ENCODE assay signal across 15 cellular contexts in genomic region chr1:173433927-173434326, GRCh38. TPM values are rescaled to one million over a fixed set of nuclear protein-coding genes. Genes with fewer than 3 reads are reported as not detected.
DNase-seq lines count a peak whose midpoint lies in the region; ATAC-seq lines count a peak whose summit lies in the region.
"Had no signal": no experiment of that assay in that cellular context is flagged by ENCODE, and none has a peak within 500 bp of the region (broad histone marks: within the 10 kb centered on the region; RNA-seq: fewer than 3 reads in every experiment).

No MANE protein-coding gene starts in this region.

- no peaks in the 10 kb centered on the region for H3K27me3 Mint-ChIP-seq in activated CD4-positive, alpha-beta T cell treated with anti-CD3 and anti-CD28 coated beads, Interleukin-2, amount 10 ng/mL, durations not matched to agents 24 days and 14 days
- no peaks in the 10 kb centered on the region for H3K27me3 Mint-ChIP-seq in activated T-helper 17 cell treated with anti-CD3 and anti-CD28 coated beads, Interleukin-2, amount 50 U/mL, for 72 hours
- peaks cover 0 to 2% (median 2%) of the 10 kb centered on the region in 3 donors for H3K27me3 Mint-ChIP-seq in immature natural killer cell (ENCODE audit: low read depth in 3 of 3)
- no peaks in the 10 kb centered on the region for H3K27me3 Mint-ChIP-seq in natural killer cell treated with Interleukin-12 subunit alpha and Interleukin-12 subunit beta and Interleukin-15 and Interleukin-18, amount 100 ng/mL, for 72 hours
- H3K27me3 Mint-ChIP-seq: CD8-positive, alpha-beta memory T cell had no signal

- H3K4me1 Mint-ChIP-seq in activated CD4-positive, alpha-beta T cell treated with anti-CD3 and anti-CD28 coated beads, Interleukin-2, amount 10 ng/mL, durations not matched to agents 24 days and 14 days: peaks cover 18% of the 10 kb centered on the region
- H3K4me1 Mint-ChIP-seq in activated T-helper 17 cell treated with anti-CD3 and anti-CD28 coated beads, Interleukin-2, amount 50 U/mL, for 72 hours: peaks cover 14% of the 10 kb centered on the region
- peaks cover 44 to 46% of the 10 kb centered on the region in 2 donors for H3K4me1 Mint-ChIP-seq in immature natural killer cell
- H3K4me1 Mint-ChIP-seq in natural killer cell treated with Interleukin-12 subunit alpha and Interleukin-12 subunit beta and Interleukin-15 and Interleukin-18, amount 100 ng/mL, for 72 hours (ENCODE audit: low read depth in 2 of 2): peaks cover 25 to 45% of the 10 kb centered on the region in 2 donors

- intact Hi-C loops in activated CD4-positive, alpha-beta T cell treated with anti-CD3 and anti-CD28 coated beads, Interleukin-2, amount 10 ng/mL, durations not matched to agents 24 days and 14 days (cut with micrococcal nuclease): loop anchor here (5.0 kb wide), 2 partner anchors 138 to 1308 kb away; no protein-coding TSS in a partner anchor

- H3K27ac Mint-ChIP-seq in activated CD4-positive, alpha-beta T cell treated with anti-CD3 and anti-CD28 coated beads, Interleukin-2, amount 10 ng/mL, durations not matched to agents 24 days and 14 days: no peak overlapping the region
- peak overlapping the region; percentile 0 for H3K27ac Mint-ChIP-seq in activated T-helper 17 cell treated with anti-CD3 and anti-CD28 coated beads, Interleukin-2, amount 50 U/mL, for 72 hours
- H3K27ac Mint-ChIP-seq in immature natural killer cell: peak overlapping the region in 4 of 6 donors; percentile 3 to 51 (median 30)
- H3K27ac Mint-ChIP-seq in natural killer cell treated with Interleukin-12 subunit alpha and Interleukin-12 subunit beta and Interleukin-15 and Interleukin-18, amount 100 ng/mL, for 72 hours: peak overlapping the region; percentile 2 to 15
- H3K27ac Mint-ChIP-seq: CD14-positive monocyte, GM23338, H9 had no signal

- peak; percentile 32 for DNase-seq in activated CD4-positive, alpha-beta T cell treated with anti-CD3 and anti-CD28 coated beads, Interleukin-2, amount 10 ng/mL, durations not matched to agents 24 days and 14 days
- DNase-seq in activated CD4-positive, alpha-beta T cell treated with anti-CD3 and anti-CD28 coated beads, Interleukin-2, amount 50 U/mL, for 48 hours: no peak
- peak; percentile 15 to 38 (median 33) for DNase-seq in immature natural killer cell
- DNase-seq in natural killer cell treated with Interleukin-12 subunit alpha and Interleukin-12 subunit beta and Interleukin-15 and Interleukin-18, amount 100 ng/mL, for 72 hours (ENCODE audit: low spot score): no peak
- no peak for DNase-seq in NCI-H345 treated with DMSO at 0.1 percent for 48 hours (lab: John Stamatoyannopoulos, UW; ENCODE audit: unreplicated experiment)
- no peak for DNase-seq in middle frontal gyrus (ENCODE audit: extremely low spot score, low spot score)
- no peak for DNase-seq in activated gamma-delta T cell (lab: John Stamatoyannopoulos, UW)
- DNase-seq: Caco-2; CD8-positive, alpha-beta memory T cell; DND-41; GF-D8; H9 had no signal

- H3K36me3 Mint-ChIP-seq in activated CD4-positive, alpha-beta T cell treated with anti-CD3 and anti-CD28 coated beads, Interleukin-2, amount 10 ng/mL, durations not matched to agents 24 days and 14 days (ENCODE audit: low read depth): peaks cover 3% of the 10 kb centered on the region
- H3K36me3 Mint-ChIP-seq in activated T-helper 17 cell treated with anti-CD3 and anti-CD28 coated beads, Interleukin-2, amount 50 U/mL, for 72 hours (ENCODE audit: low read depth): peaks cover 4% of the 10 kb centered on the region
- H3K36me3 Mint-ChIP-seq in immature natural killer cell: peaks cover 0 to 8% (median 5%) of the 10 kb centered on the region in 3 donors
- no peaks in the 10 kb centered on the region for H3K36me3 Mint-ChIP-seq in natural killer cell treated with Interleukin-12 subunit alpha and Interleukin-12 subunit beta and Interleukin-15 and Interleukin-18, amount 100 ng/mL, for 72 hours

- H3K9me3 Mint-ChIP-seq in activated CD4-positive, alpha-beta T cell treated with anti-CD3 and anti-CD28 coated beads, Interleukin-2, amount 10 ng/mL, durations not matched to agents 24 days and 14 days: no peaks in the 10 kb centered on the region
- no peaks in the 10 kb centered on the region for H3K9me3 Mint-ChIP-seq in activated T-helper 17 cell treated with anti-CD3 and anti-CD28 coated beads, Interleukin-2, amount 50 U/mL, for 72 hours
- no peaks in the 10 kb centered on the region for H3K9me3 Mint-ChIP-seq in immature natural killer cell
- no peaks in the 10 kb centered on the region for H3K9me3 Mint-ChIP-seq in natural killer cell treated with Interleukin-12 subunit alpha and Interleukin-12 subunit beta and Interleukin-15 and Interleukin-18, amount 100 ng/mL, for 72 hours
- H3K9me3 Mint-ChIP-seq: CD14-positive monocyte; CD8-positive, alpha-beta memory T cell; GM23338; H9 had no signal

- ATAC-seq in activated T-helper 17 cell treated with anti-CD3 and anti-CD28 coated beads, Interleukin-2, amount 50 U/mL, for 72 hours (replicated peaks): no peak
- peak in 1 of 2 donors; percentile 68 for ATAC-seq in natural killer cell treated with Interleukin-12 subunit alpha and Interleukin-12 subunit beta and Interleukin-15 and Interleukin-18, amount 100 ng/mL, for 72 hours
- ATAC-seq: GM23338 had no signal

- no peak overlapping the region for H3K4me3 Mint-ChIP-seq in activated CD4-positive, alpha-beta T cell treated with anti-CD3 and anti-CD28 coated beads, Interleukin-2, amount 10 ng/mL, durations not matched to agents 24 days and 14 days
- no peak overlapping the region for H3K4me3 Mint-ChIP-seq in activated T-helper 17 cell treated with anti-CD3 and anti-CD28 coated beads, Interleukin-2, amount 50 U/mL, for 72 hours
- H3K4me3 Mint-ChIP-seq in immature natural killer cell: peak overlapping the region in 1 of 5 donors; percentile 14
- no peak overlapping the region for H3K4me3 Mint-ChIP-seq in natural killer cell treated with Interleukin-12 subunit alpha and Interleukin-12 subunit beta and Interleukin-15 and Interleukin-18, amount 100 ng/mL, for 72 hours
- H3K4me3 Mint-ChIP-seq: CD14-positive monocyte; CD8-positive, alpha-beta memory T cell; GM23338; H9 had no signal

RNA-seq across cellular contexts. Expression of gene PRDX6, which starts 43.2 kb away (rescaled TPM):
- total RNA-seq in activated CD4-positive, alpha-beta T cell treated with anti-CD3 and anti-CD28 coated beads, Interleukin-2, amount 10 ng/mL, durations not matched to agents 24 days and 14 days: 127 and 131 TPM in 2 replicates
- 100 to 1,000 TPM; 101 to 123 TPM for total RNA-seq in activated T-helper 17 cell treated with anti-CD3 and anti-CD28 coated beads, Interleukin-2, amount 50 U/mL, for 72 hours
- 100 to 1,000 TPM; 104 to 138 (median 108) TPM for polyA plus RNA-seq in immature natural killer cell
- 100 to 1,000 TPM; 119 to 155 TPM for total RNA-seq in natural killer cell treated with Interleukin-12 subunit alpha and Interleukin-12 subunit beta and Interleukin-15 and Interleukin-18, amount 100 ng/mL, for 72 hours

Comparison
In these comparisons a context has a peak if more than half of its experiments do, and no peak if none do; other contexts are left out.
1. DNase-seq: peak in activated CD4-positive, alpha-beta T cell treated with anti-CD3 and anti-CD28 coated beads, Interleukin-2, amount 10 ng/mL, durations not matched to agents 24 days and 14 days (single experiment) and immature natural killer cell (3 of 3); none in activated CD4-positive, alpha-beta T cell treated with anti-CD3 and anti-CD28 coated beads, Interleukin-2, amount 50 U/mL, for 48 hours (0 of 2), natural killer cell treated with Interleukin-12 subunit alpha and Interleukin-12 subunit beta and Interleukin-15 and Interleukin-18, amount 100 ng/mL, for 72 hours (single experiment), NCI-H345 treated with DMSO at 0.1 percent for 48 hours (single experiment), middle frontal gyrus (single experiment) and activated gamma-delta T cell (single experiment).